ENCODE assay signal across 8 cellular contexts in the genomic region with DNA sequence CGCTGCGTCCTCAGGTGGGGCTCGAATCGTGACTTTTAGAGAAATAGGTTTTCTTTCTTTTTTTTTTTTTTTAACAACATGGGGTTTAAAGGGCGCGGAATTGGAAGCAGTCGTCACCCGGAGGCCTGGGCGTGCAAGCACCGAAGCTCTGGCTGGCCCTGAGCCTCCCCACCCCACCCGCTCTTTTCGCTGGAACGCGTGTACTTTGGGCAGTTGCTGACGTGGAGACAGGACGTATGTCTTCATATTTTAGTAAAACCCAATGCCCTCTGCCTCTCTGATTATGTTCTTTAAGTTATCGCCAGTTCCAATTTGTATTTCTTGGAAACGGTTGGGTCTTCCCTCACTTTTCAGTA. TPM values are rescaled to one million over a fixed set of nuclear protein-coding genes. Genes with fewer than 3 reads are reported as not detected.
DNase-seq lines count a peak whose midpoint lies in the region; ATAC-seq and TF ChIP-seq lines count a peak whose summit lies in the region.

No MANE protein-coding gene starts in this region.

- no peaks in the 10 kb centered on the region for H3K36me3 ChIP-seq in CD4-positive, alpha-beta memory T cell (ENCODE audit: insufficient read depth, low read length)
- H3K36me3 ChIP-seq in KMS-11 (ENCODE audit: insufficient read depth), result no peaks in the 10 kb centered on the region
- peaks cover 4 to 11% of the 10 kb centered on the region in 2 donors for H3K36me3 ChIP-seq in neuronal stem cell (replicated peaks in 1 of 2; ENCODE audit: control insufficient read depth in 2 of 2, insufficient read depth in 2 of 2, low read length in 2 of 2)

- peak overlapping the region; percentile 93 to 98 (median 95) for H3K27ac Mint-ChIP-seq in CD4-positive, alpha-beta memory T cell

- no peaks in the 10 kb centered on the region for H3K27me3 ChIP-seq in CD4-positive, alpha-beta memory T cell (ENCODE audit: insufficient read depth, low read length)
- no peaks in the 10 kb centered on the region for H3K27me3 ChIP-seq in KMS-11 (ENCODE audit: insufficient read depth, low read depth)
- no peaks in the 10 kb centered on the region for H3K27me3 ChIP-seq in neuronal stem cell (ENCODE audit: control insufficient read depth in 3 of 3, insufficient read depth in 3 of 3, low read depth in 1 of 3, low read length in 3 of 3)

- H3K27me3 Mint-ChIP-seq in CD4-positive, alpha-beta memory T cell, result no peaks in the 10 kb centered on the region

- H2AFZ ChIP-seq in KMS-11 (ENCODE audit: low read depth) (peak overlapping the region; percentile 96), neuronal stem cell (ENCODE audit: low read length) (peak overlapping the region; percentile 95)

- H3K9ac ChIP-seq in KMS-11 (peak overlapping the region; percentile 93), neuronal stem cell (ENCODE audit: low read depth, low read length, poor library complexity) (peak overlapping the region; percentile 56)

- POLR2A ChIA-PET in CD4-positive, alpha-beta memory T cell (lab: Charles Lee; ENCODE audit: partially characterized antibody), result interaction anchor here (1.1 to 5.3 kb wide), 6 partner anchors 27 to 76 kb away, joined by 3 to 48 read pairs (median 19); a partner anchor contains a TSS

- no peaks in the 10 kb centered on the region for H4K20me1 ChIP-seq in KMS-11 (ENCODE audit: insufficient read depth)

- no peak overlapping the region for H4K8ac ChIP-seq in neuronal stem cell (ENCODE audit: low read depth, low read length)

- no peaks in the 10 kb centered on the region for H3K9me3 Mint-ChIP-seq in CD4-positive, alpha-beta memory T cell

- no peak overlapping the region for H2BK120ac ChIP-seq in neuronal stem cell (ENCODE audit: low read depth, low read length)

- peak overlapping the region; percentile 84 for H3K4me2 ChIP-seq in KMS-11
- peak overlapping the region; percentile 65 for H3K4me2 ChIP-seq in neuronal stem cell (ENCODE audit: insufficient read depth, low read length, poor library complexity, severe bottlenecking)

- H3K4ac ChIP-seq in neuronal stem cell (ENCODE audit: low read length), result no peak overlapping the region

- no peak overlapping the region for H4K91ac ChIP-seq in neuronal stem cell (ENCODE audit: low read depth, low read length, poor library complexity)

- H2BK15ac ChIP-seq in neuronal stem cell (ENCODE audit: low read length), result no peak overlapping the region

- no peaks in the 10 kb centered on the region for H3K9me3 ChIP-seq in CD4-positive, alpha-beta memory T cell (ENCODE audit: control insufficient read depth in 1 of 2, low read length in 2 of 2)
- no peaks in the 10 kb centered on the region for H3K9me3 ChIP-seq in neuronal stem cell (replicated peaks in 1 of 2; ENCODE audit: control insufficient read depth in 2 of 2, insufficient read depth in 1 of 2, low read depth in 1 of 2, low read length in 2 of 2)

- no peak overlapping the region for H2AK5ac ChIP-seq in neuronal stem cell (ENCODE audit: low read depth, low read length)

- CTCF ChIA-PET in CD4-positive, alpha-beta memory T cell (lab: Charles Lee; ENCODE audit: partially characterized antibody), result interaction anchor here (0.7 to 3.4 kb wide), 6 partner anchors 23 to 84 kb away, joined by 3 to 30 read pairs (median 4); a partner anchor contains a TSS

- peaks cover 10 to 21% (median 15%) of the 10 kb centered on the region in 4 donors for H3K4me1 Mint-ChIP-seq in CD4-positive, alpha-beta memory T cell

- H3K36me3 Mint-ChIP-seq in CD4-positive, alpha-beta memory T cell, result peaks cover 0 to 9% of the 10 kb centered on the region in 2 donors

- TF ChIP-seq CTCF in KMS-11 (conservative IDR thresholded peaks at IDR 0.05; ENCODE audit: low read depth, low read length) (no peak), fibroblast of villous mesenchyme (IDR thresholded peaks at IDR 0.05; ENCODE audit: insufficient read depth, low read depth, low read length) (no peak)

- ATAC-seq in GM19455 (IDR thresholded peaks at IDR 0.05; ENCODE audit: unreplicated experiment), result peak; percentile 20
- ATAC-seq in HG03469 (IDR thresholded peaks at IDR 0.05; ENCODE audit: unreplicated experiment), result no peak

- H3K79me2 ChIP-seq in KMS-11 (ENCODE audit: insufficient read depth, low read depth), result peaks cover 18% of the 10 kb centered on the region

- H3K4me3 Mint-ChIP-seq in CD4-positive, alpha-beta memory T cell, result peak overlapping the region; percentile 91 to 97 (median 95)

- H3K4me1 ChIP-seq in CD4-positive, alpha-beta memory T cell (ENCODE audit: insufficient read depth, low read length), result peaks cover 9% of the 10 kb centered on the region
- H3K4me1 ChIP-seq in KMS-11 (ENCODE audit: low read depth, poor library complexity, severe bottlenecking) (peaks cover 14% of the 10 kb centered on the region), neuronal stem cell (ENCODE audit: control insufficient read depth in 2 of 2, insufficient read depth in 1 of 2, low read depth in 1 of 2, low read length in 2 of 2) (peaks cover 5 to 8% of the 10 kb centered on the region in 2 donors)

- peak overlapping the region; percentile 64 to 88 for H3K4me3 ChIP-seq in CD4-positive, alpha-beta memory T cell (ENCODE audit: low read length in 2 of 2)
- H3K4me3 ChIP-seq in KMS-11 (IDR thresholded peaks at IDR 0.05; ENCODE audit: insufficient read depth, low read depth, low read length), result no peak overlapping the region
- peak overlapping the region; percentile 100 for H3K4me3 ChIP-seq in fibroblast of villous mesenchyme (ENCODE audit: low read depth, low read length)
- peak overlapping the region; percentile 94 to 98 for H3K4me3 ChIP-seq in neuronal stem cell (ENCODE audit: low read length in 2 of 2)

- intact Hi-C loops in CD4-positive, alpha-beta memory T cell (cut with micrococcal nuclease), result loop anchor here (1.0 kb wide), 3 partner anchors 28 to 77 kb away; a partner anchor contains a TSS

- peaks cover 8% of the 10 kb centered on the region for H3K79me1 ChIP-seq in neuronal stem cell (ENCODE audit: low read depth, low read length)

- peak in 1 of 5 donors; percentile 65 for DNase-seq in CD4-positive, alpha-beta memory T cell
- DNase-seq in activated CD8-positive, alpha-beta memory T cell treated with anti-CD3 and anti-CD28 coated beads, Interleukin-2, amount 50 U/mL, for 4 hours, result peak; percentile 32
- DNase-seq in fibroblast of villous mesenchyme (ENCODE audit: low read depth) (peak; percentile 77), neuronal stem cell (ENCODE audit: low spot score) (no peak), foreskin melanocyte (no peak)

- no peak overlapping the region for H3K18ac ChIP-seq in neuronal stem cell (ENCODE audit: low read length)

- no peak overlapping the region for H3K14ac ChIP-seq in neuronal stem cell (ENCODE audit: low read length)

- WGBS in neuronal stem cell (ENCODE audit: extremely low coverage in 2 of 2, insufficient read length in 2 of 2, insufficient replicate concordance in 1 of 2), 2 donors, result no CpG with 5 or more reads among the region's 18 CpGs

- H3K23ac ChIP-seq in neuronal stem cell (ENCODE audit: low read depth, low read length, poor library complexity), result no peak overlapping the region

- H3K27ac ChIP-seq in CD4-positive, alpha-beta memory T cell (ENCODE audit: low read depth, low read length), result peak overlapping the region; percentile 77
- H3K27ac ChIP-seq in KMS-11, result peak overlapping the region; percentile 84
- H3K27ac ChIP-seq in neuronal stem cell (replicated peaks; ENCODE audit: low read length), result no peak overlapping the region

- H2BK5ac ChIP-seq in neuronal stem cell (ENCODE audit: low read length), result peak overlapping the region; percentile 91

- H2BK12ac ChIP-seq in neuronal stem cell (ENCODE audit: low read length), result no peak overlapping the region

RNA-seq across cellular contexts. Expression of a gene that starts 0.6 kb away (rescaled TPM):
- 1 to 10 TPM; 1.6 TPM for total RNA-seq in CD4-positive, alpha-beta memory T cell
- 1 to 10 TPM; 1.4 to 2.4 TPM for polyA plus RNA-seq in CD4-positive, alpha-beta memory T cell
- 4.2 and 4.7 TPM in 2 replicates for total RNA-seq in fibroblast of villous mesenchyme
- 4.5 TPM for polyA plus RNA-seq in neuronal stem cell (2013, experiment 1 of 2)
- polyA plus RNA-seq in neuronal stem cell (2013, experiment 2 of 2), result 4.9 TPM

Comparison
In these comparisons a context has a peak if more than half of its experiments do, and no peak if none do; other contexts are left out.
1. DNase-seq: peak in activated CD8-positive, alpha-beta memory T cell treated with anti-CD3 and anti-CD28 coated beads, Interleukin-2, amount 50 U/mL, for 4 hours (single experiment) and fibroblast of villous mesenchyme (single experiment); none in neuronal stem cell (single experiment) and foreskin melanocyte (single experiment).